Comparison of ENCODE assay signal across 20 cellular contexts in the genomic region with DNA sequence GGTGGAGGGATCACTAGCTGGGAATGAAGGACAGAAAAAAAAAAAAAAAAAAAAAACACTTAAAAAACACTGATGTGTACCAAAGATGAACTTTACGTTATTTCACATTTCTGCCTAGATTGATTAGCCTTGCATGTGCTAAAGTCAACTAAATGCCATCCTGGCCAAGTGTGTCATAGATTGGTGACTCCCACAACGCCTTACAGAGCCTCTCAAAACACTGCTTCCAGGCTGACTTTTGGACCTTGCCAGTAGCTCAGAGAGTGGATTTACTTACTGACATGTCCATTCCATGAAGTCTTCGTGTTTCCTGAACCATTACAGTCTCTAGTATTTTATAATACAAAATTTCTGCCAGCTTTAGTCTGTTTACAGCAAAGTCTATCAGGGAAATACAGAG. TPM values are rescaled to one million over a fixed set of nuclear protein-coding genes. Genes with fewer than 3 reads are reported as not detected.
DNase-seq lines count a peak whose midpoint lies in the region; ATAC-seq, FAIRE-seq and TF ChIP-seq lines count a peak whose summit lies in the region.
"Had no signal": no experiment of that assay in that cellular context is flagged by ENCODE, and none has a peak within 500 bp of the region (broad histone marks: within the 10 kb centered on the region; RNA-seq: fewer than 3 reads in every experiment).

No MANE protein-coding gene starts in this region.

- H2AFZ ChIP-seq in HCT116 (ENCODE audit: low read depth, low read length, poor library complexity, severe bottlenecking) (no peak overlapping the region), K562 (ENCODE audit: low read depth, low read length) (no peak overlapping the region)

- TF ChIP-seq CTCF in HCT116 (IDR thresholded peaks at IDR 0.05 in 2 of 3, conservative IDR thresholded peaks at IDR 0.05 in 1 of 3; ENCODE audit: borderline replicate concordance in 1 of 3, insufficient read depth in 1 of 3, low read depth in 2 of 3, low read length in 2 of 3) (no peak), K562 (IDR thresholded peaks at IDR 0.05 in 2 of 3, conservative IDR thresholded peaks at IDR 0.05 in 1 of 3; ENCODE audit: insufficient read depth in 2 of 3, low read depth in 1 of 3, low read length in 3 of 3) (no peak), WTC11 (IDR thresholded peaks at IDR 0.05) (no peak)

- H3K36me3 ChIP-seq in HCT116 (ENCODE audit: control insufficient read depth in 1 of 2, insufficient read depth in 2 of 2, low read length in 2 of 2) (peaks cover 36 to 43% of the 10 kb centered on the region in 2 experiments), K562 (ENCODE audit: control insufficient read depth, insufficient read depth, low read length) (peaks cover 67% of the 10 kb centered on the region)
- peaks cover 0 to 38% (median 6%) of the 10 kb centered on the region in 3 experiments for H3K36me3 ChIP-seq in naive thymus-derived CD4-positive, alpha-beta T cell (ENCODE audit: control insufficient read depth in 2 of 3, insufficient read depth in 3 of 3, low read length in 3 of 3)

- no peak overlapping the region for H3K9ac ChIP-seq in HCT116 (ENCODE audit: low read length)
- H3K9ac ChIP-seq in K562 (ENCODE audit: insufficient read depth in 1 of 2, low read depth in 2 of 2, low read length in 2 of 2) = no peak overlapping the region
- H3K9ac ChIP-seq: KMS-11 had no signal

- TF ChIP-seq EP300 in K562 (IDR thresholded peaks at IDR 0.05; ENCODE audit: low read length) = no peak

- TF ChIP-seq RAD21 in HCT116 (IDR thresholded peaks at IDR 0.05; ENCODE audit: low read depth) (no peak), K562 (CRISPR knock-in tag; conservative IDR thresholded peaks at IDR 0.05 in 1 of 2, IDR thresholded peaks at IDR 0.05 in 1 of 2) (no peak)

- no peak overlapping the region for H3K4me2 ChIP-seq in HCT116 (ENCODE audit: low read length)
- no peak overlapping the region for H3K4me2 ChIP-seq in K562 (ENCODE audit: insufficient read depth, low read length)
- H3K4me2 ChIP-seq: KMS-11 had no signal

- in situ Hi-C loops in K562 (cut with MboI) = no loop called here

- WGBS in K562 (ENCODE audit: insufficient coverage, low coverage, missing lambda C conversion rate) = 90% methylated on average over 3 of the region's 3 CpGs

- CTCF ChIA-PET in HCT116 (lab: Charles Lee) (no interaction called here), K562 (lab: Yijun Ruan, JAX; ENCODE audit: low intra/inter-chr PET ratio) (interaction anchor here (0.7 kb wide), 1 partner anchor 352 kb away, joined by 3 read pairs; no protein-coding TSS in a partner anchor), WTC11 (lab: Charles Lee) (no interaction called here)
- CTCF ChIA-PET in naive thymus-derived CD4-positive, alpha-beta T cell (lab: Charles Lee) = interaction anchor here (0.7 kb wide), 1 partner anchor 76 kb away, joined by 3 read pairs; no protein-coding TSS in a partner anchor

- H3K27me3 Mint-ChIP-seq in naive thymus-derived CD4-positive, alpha-beta T cell = no peaks in the 10 kb centered on the region
- H3K27me3 Mint-ChIP-seq in WTC11 (ENCODE audit: low read depth) = no peaks in the 10 kb centered on the region
- H3K27me3 Mint-ChIP-seq: CD4-positive, CD25-positive, alpha-beta regulatory T cell had no signal

- H3K4me3 ChIP-seq in HCT116 (replicated peaks in 1 of 2; ENCODE audit: low read depth in 1 of 2, low read length in 2 of 2) (no peak overlapping the region), K562 (no peak overlapping the region)
- no peak overlapping the region for H3K4me3 ChIP-seq in naive thymus-derived CD4-positive, alpha-beta T cell (ENCODE audit: low read length)

- H3K79me2 ChIP-seq in HCT116 (ENCODE audit: insufficient read depth, low read length) (no peaks in the 10 kb centered on the region), K562 (ENCODE audit: control insufficient read depth, insufficient read depth, low read length) (no peaks in the 10 kb centered on the region)

- H3K27ac ChIP-seq in HCT116 (ENCODE audit: low read depth, low read length) (no peak overlapping the region), K562 (ENCODE audit: extremely low read depth, low read depth, low read length) (no peak overlapping the region)
- no peak overlapping the region for H3K27ac ChIP-seq in naive thymus-derived CD4-positive, alpha-beta T cell (ENCODE audit: low read depth, low read length)
- H3K27ac ChIP-seq: KMS-11 had no signal

- RAD21 ChIA-PET in HCT116 (lab: Charles Lee; ENCODE audit: low non-redundant PET in 1 of 2, low total read pairs in 2 of 2, uncharacterized antibody in 2 of 2, unreplicated experiment in 2 of 2) = no interaction called here

- no peaks in the 10 kb centered on the region for H3K9me1 ChIP-seq in K562 (ENCODE audit: control insufficient read depth, insufficient read depth, low read length)

- H3K9me2 ChIP-seq in HCT116 (ENCODE audit: insufficient read depth) = no peaks in the 10 kb centered on the region

- H3K9me3 ChIP-seq in HCT116 (ENCODE audit: control insufficient read depth in 1 of 2, insufficient read depth in 1 of 2, low read depth in 1 of 2, low read length in 2 of 2) = no peaks in the 10 kb centered on the region
- H3K9me3 ChIP-seq in K562 (replicated peaks; ENCODE audit: control insufficient read depth, insufficient read depth, low read depth, low read length) = no peaks in the 10 kb centered on the region
- no peaks in the 10 kb centered on the region for H3K9me3 ChIP-seq in naive thymus-derived CD4-positive, alpha-beta T cell (ENCODE audit: control insufficient read depth in 2 of 3, low read length in 3 of 3)
- H3K9me3 ChIP-seq: BE2C, Caco-2 had no signal

- H3K4me1 Mint-ChIP-seq in naive thymus-derived CD4-positive, alpha-beta T cell = peaks cover 0 to 18% (median under 1%) of the 10 kb centered on the region in 7 donors
- no peaks in the 10 kb centered on the region for H3K4me1 Mint-ChIP-seq in WTC11

- DNase-seq in HCT116 (ENCODE audit: low read depth, low spot score) (no peak), K562 (ENCODE audit: extremely low read depth in 1 of 4, low spot score in 3 of 4) (no peak), WTC11 (ENCODE audit: low spot score) (no peak), NCI-H1092 treated with DMSO at 0.1 percent for 48 hours (lab: John Stamatoyannopoulos, UW) (no peak), GDM1 (lab: John Stamatoyannopoulos, UW) (no peak), NCI-H82 treated with DMSO at 0.1 percent for 48 hours (lab: John Stamatoyannopoulos, UW; ENCODE audit: unreplicated experiment) (no peak)
- DNase-seq in naive thymus-derived CD4-positive, alpha-beta T cell = no peak
- DNase-seq: ACHN; BE2C; C1 segment of cervical spinal cord; Caco-2; CD4-positive, CD25-positive, alpha-beta regulatory T cell; DMS79; GF-D8; GOT3; H7 had no signal

- POLR2A ChIA-PET in HCT116 (lab: Charles Lee) = no interaction called here
- POLR2A ChIA-PET in K562 (lab: Yijun Ruan, JAX) = no interaction called here
- POLR2A ChIA-PET in naive thymus-derived CD4-positive, alpha-beta T cell (lab: Charles Lee) = no interaction called here
- POLR2A ChIA-PET in WTC11 (lab: Charles Lee) = no interaction called here

- no peaks in the 10 kb centered on the region for H3K4me1 ChIP-seq in HCT116 (ENCODE audit: control insufficient read depth in 1 of 2, insufficient read depth in 2 of 2, low read length in 2 of 2)
- H3K4me1 ChIP-seq in K562 (replicated peaks in 1 of 2; ENCODE audit: control insufficient read depth in 2 of 2, insufficient read depth in 2 of 2, low read length in 2 of 2) = no peaks in the 10 kb centered on the region
- H3K4me1 ChIP-seq in naive thymus-derived CD4-positive, alpha-beta T cell (ENCODE audit: control insufficient read depth in 2 of 2, insufficient read depth in 2 of 2, low read length in 2 of 2) = no peaks in the 10 kb centered on the region
- H3K4me1 ChIP-seq: BE2C, Caco-2 had no signal

- intact Hi-C loops in HCT116 (cut with micrococcal nuclease) (no loop called here), K562 (cut with micrococcal nuclease) (no loop called here)
- intact Hi-C loops in naive thymus-derived CD4-positive, alpha-beta T cell (cut with micrococcal nuclease) = no loop called here

- ATAC-seq in HCT116 (no peak), K562 (no peak), WTC11 (no peak)
- no peak for ATAC-seq in naive thymus-derived CD4-positive, alpha-beta T cell

- TF ChIP-seq POLR2A in HCT116 (IDR thresholded peaks at IDR 0.05; ENCODE audit: borderline replicate concordance, extremely low read depth, insufficient read depth, insufficient read length) (no peak), K562 (conservative IDR thresholded peaks at IDR 0.05) (no peak)

- no peaks in the 10 kb centered on the region for H3K9me3 Mint-ChIP-seq in naive thymus-derived CD4-positive, alpha-beta T cell
- no peaks in the 10 kb centered on the region for H3K9me3 Mint-ChIP-seq in WTC11

- no peak overlapping the region for H3K4me3 Mint-ChIP-seq in naive thymus-derived CD4-positive, alpha-beta T cell
- H3K4me3 Mint-ChIP-seq in WTC11 = no peak overlapping the region
- H3K4me3 Mint-ChIP-seq: CD4-positive, CD25-positive, alpha-beta regulatory T cell had no signal

- FAIRE-seq in K562 (lab: Jason Lieb, UNC) = no peak
- FAIRE-seq: A204.1, D721Med, GM18507 had no signal

- H3K27me3 ChIP-seq in HCT116 (ENCODE audit: insufficient read depth, low read length) = no peaks in the 10 kb centered on the region
- no peaks in the 10 kb centered on the region for H3K27me3 ChIP-seq in K562 (ENCODE audit: control insufficient read depth in 2 of 2, insufficient read depth in 2 of 2, low read length in 2 of 2)
- H3K27me3 ChIP-seq in naive thymus-derived CD4-positive, alpha-beta T cell (ENCODE audit: control insufficient read depth in 2 of 2, insufficient read depth in 2 of 2, low read length in 2 of 2) = no peaks in the 10 kb centered on the region
- H3K27me3 ChIP-seq: BE2C had no signal

- H3K27ac Mint-ChIP-seq in naive thymus-derived CD4-positive, alpha-beta T cell = peak overlapping the region; percentile 32 to 78 (median 54)
- H3K27ac Mint-ChIP-seq in WTC11 = no peak overlapping the region

- BruUV-seq in HCT116 (replicated peaks; lab: Mats Ljungman, UMichigan) = TSS peak; percentile 19
- BruUV-seq in K562 (replicated peaks; lab: Mats Ljungman, UMichigan) = TSS peak; percentile 21

- H4K20me1 ChIP-seq in HCT116 (ENCODE audit: insufficient read depth) (no peaks in the 10 kb centered on the region), K562 (replicated peaks; ENCODE audit: control insufficient read depth, insufficient read depth, low read length) (no peaks in the 10 kb centered on the region)

- H3K36me3 Mint-ChIP-seq in naive thymus-derived CD4-positive, alpha-beta T cell = peaks cover 20 to 69% (median 58%) of the 10 kb centered on the region in 5 donors
- peaks cover 61% of the 10 kb centered on the region for H3K36me3 Mint-ChIP-seq in WTC11

RNA-seq across cellular contexts. Expression of gene RBL1, which starts 40.5 kb away (rescaled TPM):
- total RNA-seq in HCT116 (2021; ENCODE audit: unreplicated experiment) (16.9 TPM), K562 (2014; rRNA removed) (14.8 and 69.6 TPM in 2 replicates), K562 (2014; rRNA removed; fragmentation: Illumina TruSeq; extraction: Trizol) (25.9 and 30.5 TPM in 2 replicates), K562 (2015; rRNA removed; fragmentation: Illumina TruSeq; extraction: Trizol) (19.9 and 21.2 TPM in 2 replicates), K562 (2021) (23.0 and 25.6 TPM in 2 replicates), WTC11 (2021) (10.5 to 13.2 TPM (median 11.1 TPM) in 3 replicates)
- polyA plus RNA-seq in HCT116 (2012) = 3.5 TPM in 2 replicates
- 34.8 and 94.2 TPM in 2 replicates for total RNA-seq in K562 (2011; cell fraction: chromatin; rRNA removed; ENCODE audit: low replicate concordance)
- total RNA-seq in K562 (2011; cell fraction: nucleolus; rRNA removed) = 42.8 and 43.9 TPM in 2 replicates
- 23.1 and 23.4 TPM in 2 replicates for total RNA-seq in K562 (2011; cell fraction: nucleoplasm; rRNA removed)
- polyA plus RNA-seq in K562 (2011; rRNA removed) (11.1 and 15.6 TPM in 2 replicates), K562 (2014; fragmentation: Illumina TruSeq; extraction: Trizol) (17.5 and 20.5 TPM in 2 replicates), K562 (2014; fragmentation: Nextera tagmentation; extraction: Ambion mirVana) (1 to 10 TPM; 4.0 to 4.3 TPM), K562 (2014; rRNA removed) (9.5 and 11.1 TPM in 2 replicates)
- polyA plus RNA-seq in K562 (2011; cell fraction: cytosol; rRNA removed) = 5.2 and 5.4 TPM in 2 replicates
- 8.9 and 14.7 TPM in 2 replicates for polyA plus RNA-seq in K562 (2011; cell fraction: nucleus; rRNA removed)
- polyA plus RNA-seq in K562 (2012) = 10.0 and 13.2 TPM in 2 replicates
- polyA minus RNA-seq in K562 (2011; rRNA and poly(A)+ RNA removed) = 25.2 and 27.0 TPM in 2 replicates
- 5.9 and 21.0 TPM in 2 replicates for polyA minus RNA-seq in K562 (2011; cell fraction: cytosol; rRNA and poly(A)+ RNA removed)
- 33.5 and 38.2 TPM in 2 replicates for polyA minus RNA-seq in K562 (2011; cell fraction: nucleus; rRNA and poly(A)+ RNA removed)
- total RNA-seq in naive thymus-derived CD4-positive, alpha-beta T cell = 10 to 100 TPM; 27.4 to 51.2 (median 30.6) TPM
- 10 to 100 TPM in 1 of 2 donors, 1 to 10 TPM in 1; 10.0 to 13.0 TPM for polyA plus RNA-seq in naive thymus-derived CD4-positive, alpha-beta T cell

Comparison
In these comparisons a context has a peak if more than half of its experiments do, and no peak if none do; other contexts are left out.
1. CTCF ChIA-PET loops: an anchor here in K562 (0.7 kb wide) and naive thymus-derived CD4-positive, alpha-beta T cell (0.7 kb wide); none called in HCT116 and WTC11.